9 cellular contexts compared by ENCODE assay signal in genomic region chr12:12645485-12645884, GRCh38. TPM values are rescaled to one million over a fixed set of nuclear protein-coding genes. Genes with fewer than 3 reads are reported as not detected.
DNase-seq lines count a peak whose midpoint lies in the region; ATAC-seq, FAIRE-seq and TF ChIP-seq lines count a peak whose summit lies in the region.
"Had no signal": no experiment of that assay in that cellular context is flagged by ENCODE, and none has a peak within 500 bp of the region (broad histone marks: within the 10 kb centered on the region; RNA-seq: fewer than 3 reads in every experiment).

No MANE protein-coding gene starts in this region.

- H3K27me3 ChIP-seq in H7 (ENCODE audit: control insufficient read depth, insufficient read depth, low read length) = no peaks in the 10 kb centered on the region
- no peaks in the 10 kb centered on the region for H3K27me3 ChIP-seq in GM12878 (replicated peaks in 1 of 2; ENCODE audit: control insufficient read depth in 2 of 2, insufficient read depth in 2 of 2, low read length in 1 of 2)
- no peaks in the 10 kb centered on the region for H3K27me3 ChIP-seq in prostate gland (replicated peaks; ENCODE audit: insufficient read depth)

- H3K4me2 ChIP-seq in GM12878 (ENCODE audit: control insufficient read depth, insufficient read depth) = peak overlapping the region; percentile 84

- H3K4me1 ChIP-seq in GM12878 (ENCODE audit: control insufficient read depth, insufficient read depth, low read length) = peaks cover 20% of the 10 kb centered on the region
- H3K4me1 ChIP-seq in prostate gland (replicated peaks) = no peaks in the 10 kb centered on the region

- CTCF ChIA-PET in GM12878 (lab: Yijun Ruan, JAX) = interaction anchor here (0.7 to 7.7 kb wide), 27 partner anchors 10 to 280 kb away, joined by 3 to 79 read pairs (median 6); partner anchors contain the start of genes CREBL2 and DUSP16

- SMC1A ChIA-PET in GM12878 (lab: Charles Lee; ENCODE audit: uncharacterized antibody, unreplicated experiment) = interaction anchor here (0.7 to 3.5 kb wide), 35 partner anchors 8 to 288 kb away, joined by 3 to 45 read pairs (median 5); partner anchors contain the start of genes CDKN1B and CREBL2

- 32% methylated on average over 3 of the region's 3 CpGs for whole genome bisulfite sequencing in GM12878 (ENCODE audit: insufficient coverage, insufficient replicate concordance, low lambda C conversion rate, missing lambda C conversion rate)
- WGBS in prostate gland = 83% methylated on average over 3 of the region's 3 CpGs

- peak; percentile 52 for DNase-seq in DMS 273 (lab: John Stamatoyannopoulos, UW; ENCODE audit: unreplicated experiment)
- no peak for DNase-seq in DMS 273 treated with DMSO at 0.1 percent for 48 hours (lab: John Stamatoyannopoulos, UW)
- DNase-seq in H7 = peak; percentile 65
- DNase-seq in RKO (ENCODE audit: low spot score) = peak; percentile 50
- no peak for DNase-seq in GM12878 (ENCODE audit: low read depth, low spot score)
- DNase-seq in mucosa of gallbladder (ENCODE audit: low spot score) = peak; percentile 20
- no peak for DNase-seq in prostate gland (ENCODE audit: low spot score)
- no peak for DNase-seq in GDM1 (lab: John Stamatoyannopoulos, UW)

- in situ Hi-C loops in GM12878 (cut with MboI) = no loop called here

- H2AFZ ChIP-seq in GM12878 (ENCODE audit: control insufficient read depth, low read depth, low read length) = peak overlapping the region; percentile 45

- peak; percentile 38 to 70 (median 50) for TF ChIP-seq CTCF in GM12878 (IDR thresholded peaks at IDR 0.05 in 2 of 3, conservative IDR thresholded peaks at IDR 0.05 in 1 of 3; ENCODE audit: control insufficient read depth in 2 of 3, extremely low read depth in 1 of 3, insufficient read depth in 1 of 3, low read depth in 3 of 3, low read length in 3 of 3)
- peak in 2 of 4 experiments; percentile 11 to 29 for TF ChIP-seq CTCF in prostate gland (IDR thresholded peaks at IDR 0.05)

- no TSS peak for BruUV-seq in GM12878 (replicated peaks; lab: Mats Ljungman, UMichigan)

- TF ChIP-seq RAD21 in GM12878 (IDR thresholded peaks at IDR 0.05; ENCODE audit: insufficient read depth, low read depth, low read length) = peak; percentile 59

- intact Hi-C loops in GM12878 (cut with micrococcal nuclease; ENCODE audit: unreplicated experiment) = loop anchor here (1.0 kb wide), 1 partner anchor 59 kb away; no protein-coding TSS in a partner anchor
- intact Hi-C loops in prostate gland (cut with DNase I) = loop anchor here (5.0 kb wide), 1 partner anchor 52 kb away; the partner anchor contains the start of gene GPR19

- RAD21 ChIA-PET in GM12878 (lab: Charles Lee; ENCODE audit: unreplicated experiment) = interaction anchor here (0.7 to 3.0 kb wide), 27 partner anchors 9 to 287 kb away, joined by 3 to 32 read pairs (median 4); partner anchors contain the start of gene DUSP16

- TF ChIP-seq POLR2A in GM12878 (IDR thresholded peaks at IDR 0.05; ENCODE audit: low read depth, low read length) (no peak), prostate gland (IDR thresholded peaks at IDR 0.05) (no peak)

- H3K9ac ChIP-seq in GM12878 (ENCODE audit: control insufficient read depth, insufficient read depth, low read length) = no peak overlapping the region; the same call in 1 of the 2 replicates

- H3K36me3 ChIP-seq in H7 (replicated peaks; ENCODE audit: control insufficient read depth, insufficient read depth, low read length) (no peaks in the 10 kb centered on the region; the same call in none of the 2 replicates), GM12878 (ENCODE audit: control insufficient read depth in 2 of 2, insufficient read depth in 2 of 2, low read length in 1 of 2) (peaks cover 0 to 2% of the 10 kb centered on the region in 2 experiments; a peak in 3 of 4 replicates), prostate gland (no peaks in the 10 kb centered on the region)

- H3K4me3 ChIP-seq in H7 (ENCODE audit: insufficient read depth, low read depth, low read length) (no peak overlapping the region), GM12878 (peak overlapping the region; percentile 14; the same call in 1 of the 2 replicates), prostate gland (no peak overlapping the region)

- peak; percentile 90 for ATAC-seq in GM12878

- H3K79me2 ChIP-seq in GM12878 (ENCODE audit: control insufficient read depth, insufficient read depth, low read length) = no peaks in the 10 kb centered on the region

- H3K9me3 ChIP-seq in GM12878 (replicated peaks; ENCODE audit: control insufficient read depth, insufficient read depth, low read length) = peaks cover 30% of the 10 kb centered on the region
- no peaks in the 10 kb centered on the region for H3K9me3 ChIP-seq in prostate gland

- POLR2A ChIA-PET in GM12878 (lab: Charles Lee) = interaction anchor here (0.7 to 2.0 kb wide), 9 partner anchors 8 to 80 kb away, joined by 3 to 6 read pairs (median 3); no protein-coding TSS in a partner anchor

- no peak for FAIRE-seq in GM12878 (lab: Jason Lieb, UNC)
- FAIRE-seq: A204.1 had no signal

- peak overlapping the region; percentile 76 for H3K27ac ChIP-seq in GM12878 (ENCODE audit: control insufficient read depth, insufficient read depth)
- no peak overlapping the region for H3K27ac ChIP-seq in prostate gland

- H4K20me1 ChIP-seq in GM12878 (ENCODE audit: control insufficient read depth, insufficient read depth) = no peaks in the 10 kb centered on the region

- TF ChIP-seq EP300 in GM12878 (IDR thresholded peaks at IDR 0.05; ENCODE audit: borderline replicate concordance in 1 of 2, control insufficient read depth in 1 of 2, low read depth in 2 of 2, low read length in 2 of 2) = no peak

TF ChIP-seq in GM12878, 131 proteins besides CTCF, POLR2A, EP300 and RAD21 (continues in another document):
- no peak for TF ChIP-seq HDAC2 (IDR thresholded peaks at IDR 0.05)
- TF ChIP-seq SMARCA5 (IDR thresholded peaks at IDR 0.05) = no peak
- no peak for TF ChIP-seq E2F8 (IDR thresholded peaks at IDR 0.05; ENCODE audit: low read depth, partially characterized antibody)
- TF ChIP-seq NFYA (IDR thresholded peaks at IDR 0.05; ENCODE audit: borderline replicate concordance, low read depth, low read length) = no peak
- TF ChIP-seq SMAD5 (IDR thresholded peaks at IDR 0.05; ENCODE audit: low read depth) = no peak

RNA-seq across cellular contexts. Expression of gene CREBL2, which starts 33.8 kb away (rescaled TPM):
- 28.1 and 33.7 TPM in 2 replicates for total RNA-seq in H7 (2014; rRNA removed; shearing (Covaris generic))
- total RNA-seq in GM12878 (2013; cell fraction: nucleolus; rRNA removed) = 17.2 and 18.1 TPM in 2 replicates
- total RNA-seq in GM12878 (2014; rRNA removed) = 17.7 and 23.0 TPM in 2 replicates
- 13.9 and 14.2 TPM in 2 replicates for total RNA-seq in GM12878 (2014; rRNA removed; fragmentation: Illumina TruSeq; extraction: Trizol)
- 11.4 and 11.9 TPM in 2 replicates for total RNA-seq in GM12878 (2021)
- 5.5 TPM for polyA plus RNA-seq in GM12878 (2011; ENCODE audit: low read depth)
- 19.1 and 28.4 TPM in 2 replicates for polyA plus RNA-seq in GM12878 (2011; rRNA removed)
- 10.0 and 11.6 TPM in 2 replicates for polyA plus RNA-seq in GM12878 (2011; cell fraction: cytosol; rRNA removed)
- polyA plus RNA-seq in GM12878 (2011; cell fraction: nucleus; rRNA removed) = 5.3 and 6.3 TPM in 2 replicates
- 7.0 and 11.6 TPM in 2 replicates for polyA plus RNA-seq in GM12878 (2012)
- polyA plus RNA-seq in GM12878 (2014; fragmentation: Illumina TruSeq; extraction: Trizol) = 13.1 and 15.5 TPM in 2 replicates
- 1 to 10 TPM; 4.6 to 5.2 TPM for polyA plus RNA-seq in GM12878 (2014; fragmentation: Nextera tagmentation; extraction: Ambion mirVana)
- 10.1 and 10.7 TPM in 2 replicates for polyA plus RNA-seq in GM12878 (2014; rRNA removed)
- 10 to 100 TPM; 14.9 to 15.6 TPM for polyA plus RNA-seq in GM12878 (2016; fragmentation: Nextera tagmentation; extraction: Ambion mirVana)
- polyA minus RNA-seq in GM12878 (2011; rRNA and poly(A)+ RNA removed) = 14.8 and 17.3 TPM in 2 replicates
- 4.9 and 6.1 TPM in 2 replicates for polyA minus RNA-seq in GM12878 (2011; cell fraction: cytosol; rRNA and poly(A)+ RNA removed)
- 6.2 and 9.1 TPM in 2 replicates for polyA minus RNA-seq in GM12878 (2011; cell fraction: nucleus; rRNA and poly(A)+ RNA removed)
- total RNA-seq in mucosa of gallbladder = 36.9 TPM
- 10 to 100 TPM; 48.1 to 59.8 TPM for total RNA-seq in prostate gland

RNA-seq across cellular contexts. Expression of gene GPR19, which starts 50.5 kb away (rescaled TPM):
- 4.1 and 5.0 TPM in 2 replicates for total RNA-seq in H7 (2014; rRNA removed; shearing (Covaris generic))
- total RNA-seq in GM12878 (2013; cell fraction: nucleolus; rRNA removed) = 10.2 and 14.3 TPM in 2 replicates
- total RNA-seq in GM12878 (2014; rRNA removed) = 2.1 and 2.7 TPM in 2 replicates
- 3.9 and 4.1 TPM in 2 replicates for total RNA-seq in GM12878 (2014; rRNA removed; fragmentation: Illumina TruSeq; extraction: Trizol)
- total RNA-seq in GM12878 (2021) = 2.6 and 3.4 TPM in 2 replicates
- polyA plus RNA-seq in GM12878 (2011; ENCODE audit: low read depth) = 0.87 TPM
- polyA plus RNA-seq in GM12878 (2011; rRNA removed) = 7.4 TPM in 2 replicates
- 5.5 and 5.7 TPM in 2 replicates for polyA plus RNA-seq in GM12878 (2011; cell fraction: cytosol; rRNA removed)
- 13.6 and 23.5 TPM in 2 replicates for polyA plus RNA-seq in GM12878 (2011; cell fraction: nucleus; rRNA removed)
- polyA plus RNA-seq in GM12878 (2012) = 2.3 and 3.3 TPM in 2 replicates
- 4.0 and 9.8 TPM in 2 replicates for polyA plus RNA-seq in GM12878 (2014; fragmentation: Illumina TruSeq; extraction: Trizol)
- polyA plus RNA-seq in GM12878 (2014; fragmentation: Nextera tagmentation; extraction: Ambion mirVana) = 1 to 10 TPM; 2.9 to 3.0 TPM
- polyA plus RNA-seq in GM12878 (2014; rRNA removed) = 1.7 and 2.2 TPM in 2 replicates
- 1 to 10 TPM; 2.2 to 3.1 TPM for polyA plus RNA-seq in GM12878 (2016; fragmentation: Nextera tagmentation; extraction: Ambion mirVana)
- 7.6 and 10.5 TPM in 2 replicates for polyA minus RNA-seq in GM12878 (2011; rRNA and poly(A)+ RNA removed)
- polyA minus RNA-seq in GM12878 (2011; cell fraction: cytosol; rRNA and poly(A)+ RNA removed) = 1.7 and 2.0 TPM in 2 replicates
- 2.9 and 6.2 TPM in 2 replicates for polyA minus RNA-seq in GM12878 (2011; cell fraction: nucleus; rRNA and poly(A)+ RNA removed)
- total RNA-seq in mucosa of gallbladder = 0.26 TPM
- not detected for total RNA-seq in prostate gland

Comparison
In these comparisons a context has a peak if more than half of its experiments do, and no peak if none do; other contexts are left out.
1. DNase-seq: peak in DMS 273 (single experiment), H7 (single experiment), RKO (single experiment) and mucosa of gallbladder (single experiment); none in DMS 273 treated with DMSO at 0.1 percent for 48 hours (single experiment), GM12878 (single experiment), prostate gland (single experiment) and GDM1 (single experiment).